8 cellular contexts compared by ENCODE assay signal in genomic region chr17:1058423-1059130, GRCh38.
DNase-seq lines count a peak whose midpoint lies in the region; ATAC-seq, FAIRE-seq and TF ChIP-seq lines count a peak whose summit lies in the region.

No MANE protein-coding gene starts in this region.

- ATAC-seq in activated CD4-positive, alpha-beta T cell treated with anti-CD3 and anti-CD28 coated beads for 36 hours: peak; percentile 51
- ATAC-seq in pancreas: peak in 3 of 4 donors; percentile 25 to 55 (median 43)
- ATAC-seq in GM21367 (IDR thresholded peaks at IDR 0.05; ENCODE audit: unreplicated experiment): no peak
- ATAC-seq in GM21786 (IDR thresholded peaks at IDR 0.05; ENCODE audit: unreplicated experiment): no peak

- no peaks in the 10 kb centered on the region for H3K4me1 ChIP-seq in pancreas

- no TSS peak for BruUV-seq in Calu3 (replicated peaks; lab: Mats Ljungman, UMichigan)

- H3K36me3 ChIP-seq in pancreas: no peaks in the 10 kb centered on the region

- H3K27ac Mint-ChIP-seq in Calu3 (ENCODE audit: unreplicated experiment): peak overlapping the region; percentile 67
- no peak overlapping the region for H3K27ac Mint-ChIP-seq in activated CD4-positive, alpha-beta T cell treated with anti-CD3 and anti-CD28 coated beads for 36 hours

- no peaks in the 10 kb centered on the region for H3K4me1 Mint-ChIP-seq in Calu3 (ENCODE audit: low read depth, unreplicated experiment)
- H3K4me1 Mint-ChIP-seq in activated CD4-positive, alpha-beta T cell treated with anti-CD3 and anti-CD28 coated beads for 36 hours: no peaks in the 10 kb centered on the region

- no peaks in the 10 kb centered on the region for H3K9me3 ChIP-seq in pancreas

- WGBS in pancreas, 2 donors: 83 to 85% methylated on average over 18 of the region's 18 CpGs

- POLR2A ChIA-PET in activated CD4-positive, alpha-beta T cell treated with anti-CD3 and anti-CD28 coated beads for 36 hours (lab: Charles Lee): no interaction called here

- no peaks in the 10 kb centered on the region for H3K9me3 Mint-ChIP-seq in Calu3 (ENCODE audit: low read depth, unreplicated experiment)
- no peaks in the 10 kb centered on the region for H3K9me3 Mint-ChIP-seq in activated CD4-positive, alpha-beta T cell treated with anti-CD3 and anti-CD28 coated beads for 36 hours (ENCODE audit: low read depth)

- H3K36me3 Mint-ChIP-seq in Calu3 (ENCODE audit: insufficient read depth, unreplicated experiment): peaks cover 23% of the 10 kb centered on the region
- H3K36me3 Mint-ChIP-seq in activated CD4-positive, alpha-beta T cell treated with anti-CD3 and anti-CD28 coated beads for 36 hours (ENCODE audit: low read depth): peaks cover 26% of the 10 kb centered on the region

- peak; percentile 63 for TF ChIP-seq CTCF in Calu3 (IDR thresholded peaks at IDR 0.05; ENCODE audit: unreplicated experiment)
- TF ChIP-seq CTCF in LNCAP (IDR thresholded peaks at IDR 0.05): peak; percentile 74
- peak in 54 of 56 donors; percentile 12 to 68 (median 53) for TF ChIP-seq CTCF in dorsolateral prefrontal cortex (IDR thresholded peaks at IDR 0.05 in 54 of 56, conservative IDR thresholded peaks at IDR 0.05 in 2 of 56; ENCODE audit: low read depth in 1 of 56, partially characterized antibody in 56 of 56)
- peak in 2 of 4 donors; percentile 26 to 34 for TF ChIP-seq CTCF in pancreas (IDR thresholded peaks at IDR 0.05)

- intact Hi-C loops in Calu3 (cut with micrococcal nuclease; ENCODE audit: unreplicated experiment) (no loop called here), dorsolateral prefrontal cortex (cut with DNase I) (loop anchor here in 1 of 2 donors (5.0 kb wide), 2 partner anchors 56 to 261 kb away; no protein-coding TSS in a partner anchor), pancreas (cut with DNase I) (no loop called here)
- intact Hi-C loops in activated CD4-positive, alpha-beta T cell treated with anti-CD3 and anti-CD28 coated beads for 36 hours (cut with DNase I, micrococcal nuclease): loop anchor here (1.0 to 5.0 kb wide), 2 partner anchors 129 kb away; no protein-coding TSS in a partner anchor

- no peak overlapping the region for H3K4me3 Mint-ChIP-seq in Calu3 (ENCODE audit: low read depth, unreplicated experiment)
- no peak overlapping the region for H3K4me3 Mint-ChIP-seq in activated CD4-positive, alpha-beta T cell treated with anti-CD3 and anti-CD28 coated beads for 36 hours

- DNase-seq in Calu3: peak; percentile 68
- peak; percentile 82 for DNase-seq in activated CD4-positive, alpha-beta T cell treated with anti-CD3 and anti-CD28 coated beads for 36 hours
- peak in 2 of 10 donors; percentile 51 to 57 for DNase-seq in dorsolateral prefrontal cortex
- peak in 4 of 6 donors; percentile 42 to 79 (median 66) for DNase-seq in pancreas
- DNase-seq in NCI-H345 (lab: John Stamatoyannopoulos, UW): no peak

- CTCF ChIA-PET in Calu3 (lab: Charles Lee): interaction anchor here (0.6 to 2.3 kb wide), 9 partner anchors 24 to 274 kb away, joined by 3 to 22 read pairs (median 4); no protein-coding TSS in a partner anchor
- CTCF ChIA-PET in activated CD4-positive, alpha-beta T cell treated with anti-CD3 and anti-CD28 coated beads for 36 hours (lab: Charles Lee): interaction anchor here (0.6 to 1.2 kb wide), 9 partner anchors 8 to 130 kb away, joined by 3 to 6 read pairs (median 3); no protein-coding TSS in a partner anchor

- peak overlapping the region in 13 of 59 donors; percentile 6 to 69 (median 24) for H3K27ac ChIP-seq in dorsolateral prefrontal cortex
- H3K27ac ChIP-seq in pancreas: no peak overlapping the region

- H3K4me3 ChIP-seq in dorsolateral prefrontal cortex (no peak overlapping the region), pancreas (no peak overlapping the region)

- H3K27me3 ChIP-seq in dorsolateral prefrontal cortex (peaks cover 0 to 4% (median 0%) of the 10 kb centered on the region in 45 donors), pancreas (no peaks in the 10 kb centered on the region)

- FAIRE-seq in pancreas (lab: Jason Lieb, UNC): no peak

- no peaks in the 10 kb centered on the region for H3K27me3 Mint-ChIP-seq in Calu3 (ENCODE audit: unreplicated experiment)
- H3K27me3 Mint-ChIP-seq in activated CD4-positive, alpha-beta T cell treated with anti-CD3 and anti-CD28 coated beads for 36 hours: no peaks in the 10 kb centered on the region

Comparison
In these comparisons a context has a peak if more than half of its experiments do, and no peak if none do; other contexts are left out.
1. ATAC-seq: peak in activated CD4-positive, alpha-beta T cell treated with anti-CD3 and anti-CD28 coated beads for 36 hours (single experiment) and pancreas (3 of 4); none in GM21367 (single experiment) and GM21786 (single experiment).
2. intact Hi-C loops: an anchor here in activated CD4-positive, alpha-beta T cell treated with anti-CD3 and anti-CD28 coated beads for 36 hours (1.0 to 5.0 kb wide); none called in Calu3 and pancreas.